1 cellular context compared by ENCODE assay signal in genomic region chr5:79109527-79110492, GRCh38.
A peak's percentile ranks its signal among the peaks of the same experiment; 100 is the strongest.
TF ChIP-seq lines count a peak whose summit lies in the region.

No MANE protein-coding gene starts in this region.

TF ChIP-seq in K562, 482 proteins besides CTCF, POLR2A, EP300 and RAD21 (continued from another document and continues in another):
- TF ChIP-seq MXI1 (IDR thresholded peaks at IDR 0.05; ENCODE audit: low read depth, low read length) (no peak), ZNF592 (IDR thresholded peaks at IDR 0.05) (no peak), NKRF (IDR thresholded peaks at IDR 0.05; ENCODE audit: borderline replicate concordance) (no peak), PTBP1 (IDR thresholded peaks at IDR 0.05; ENCODE audit: low read depth, low read length) (no peak), CBX8 (IDR thresholded peaks at IDR 0.05; ENCODE audit: borderline replicate concordance, extremely low read depth, low read depth, low read length, poor library complexity, severe bottlenecking) (peak; percentile 93), ZNF551 (CRISPR knock-in tag; IDR thresholded peaks at IDR 0.05) (no peak), ZNF124 (CRISPR knock-in tag; IDR thresholded peaks at IDR 0.05) (no peak), ETS2 (tag; IDR thresholded peaks at IDR 0.05; ENCODE audit: borderline replicate concordance, poor library complexity, severe bottlenecking) (no peak), FOXJ3 (CRISPR knock-in tag; IDR thresholded peaks at IDR 0.05) (no peak), EHMT2 (IDR thresholded peaks at IDR 0.05) (no peak), SUPT5H (IDR thresholded peaks at IDR 0.05) (no peak), DEAF1 (CRISPR knock-in tag; IDR thresholded peaks at IDR 0.05) (peak; percentile 65), ZEB2 (IDR thresholded peaks at IDR 0.05) (no peak), ZNF561 (CRISPR knock-in tag; conservative IDR thresholded peaks at IDR 0.05) (no peak), MGA (IDR thresholded peaks at IDR 0.05) (no peak), POLR3A (IDR thresholded peaks at IDR 0.05; ENCODE audit: borderline replicate concordance, extremely low read depth, insufficient read depth, insufficient read length) (no peak), ASH1L (IDR thresholded peaks at IDR 0.05; ENCODE audit: borderline replicate concordance, low read depth, partially characterized antibody) (no peak), TCF3 (CRISPR knock-in tag; IDR thresholded peaks at IDR 0.05) (no peak), BDP1 (IDR thresholded peaks at IDR 0.05; ENCODE audit: insufficient read depth, insufficient read length) (no peak), HMBOX1 (IDR thresholded peaks at IDR 0.05) (peak; percentile 91), ZNF609 (CRISPR knock-in tag; IDR thresholded peaks at IDR 0.05; ENCODE audit: borderline replicate concordance) (no peak)
